In genomic region chr13:87166348-87166747, GRCh38 we compare ENCODE assay signal across 34 cellular contexts.
"Had no signal": no experiment of that assay in that cellular context is flagged by ENCODE, and none has a peak within 500 bp of the region (broad histone marks: within the 10 kb centered on the region; RNA-seq: fewer than 3 reads in every experiment).

No MANE protein-coding gene starts in this region.

- H3K36me3 Mint-ChIP-seq: activated CD4-positive, alpha-beta memory T cell treated with anti-CD3 and anti-CD28 coated beads for 36 hours; activated naive CD4-positive, alpha-beta T cell treated with anti-CD3 and anti-CD28 coated beads, Interleukin-2, amount 10 ng/mL, durations not matched to agents 7 days and 5 days; activated naive CD4-positive, alpha-beta T cell treated with anti-CD3 and anti-CD28 coated beads, Interleukin-2, amount 50 U/mL, for 24 hours; activated naive CD8-positive, alpha-beta T cell; activated naive CD8-positive, alpha-beta T cell treated with anti-CD3 and anti-CD28 coated beads, Interleukin-2, amount 10 ng/mL, durations not matched to agents 7 days and 5 days; brain had no signal

- H3K4me1 ChIP-seq: ascending aorta had no signal

- H3K27me3 ChIP-seq: ascending aorta, cardiac muscle cell had no signal

- H3K27me3 Mint-ChIP-seq: activated B cell treated with CpG ODN at 0.5 μM for 24 hours; activated CD4-positive, alpha-beta memory T cell treated with anti-CD3 and anti-CD28 coated beads for 36 hours; activated CD4-positive, alpha-beta T cell treated with anti-CD3 and anti-CD28 coated beads, Interleukin-2, amount 10 ng/mL, durations not matched to agents 24 days and 14 days; activated CD8-positive, alpha-beta T cell treated with anti-CD3 and anti-CD28 coated beads for 36 hours; activated naive CD4-positive, alpha-beta T cell treated with anti-CD3 and anti-CD28 coated beads, Interleukin-2, amount 10 ng/mL, durations not matched to agents 7 days and 5 days; activated naive CD4-positive, alpha-beta T cell treated with anti-CD3 and anti-CD28 coated beads, Interleukin-2, amount 50 U/mL, for 24 hours; activated naive CD8-positive, alpha-beta T cell; activated naive CD8-positive, alpha-beta T cell treated with anti-CD3 and anti-CD28 coated beads, Interleukin-2, amount 10 ng/mL, durations not matched to agents 7 days and 5 days; activated naive CD8-positive, alpha-beta T cell treated with anti-CD3 and anti-CD28 coated beads, Interleukin-2, amount 50 U/mL, for 24 hours; activated T-helper 17 cell treated with anti-CD3 and anti-CD28 coated beads, Interleukin-2, amount 50 U/mL, for 72 hours; brain; central memory CD8-positive, alpha-beta T cell had no signal

- ATAC-seq: activated CD8-positive, alpha-beta T cell treated with anti-CD3 and anti-CD28 coated beads for 36 hours; activated naive CD8-positive, alpha-beta T cell treated with anti-CD3 and anti-CD28 coated beads, Interleukin-2, amount 50 U/mL, for 24 hours; activated T-cell treated with anti-CD3 and anti-CD28 coated beads, Interleukin-2, amount 50 U/mL, for 4 hours; activated T-cell treated with anti-CD3 and anti-CD28 coated beads, Interleukin-2, amount 50 U/mL, for 72 hours; activated T-helper 17 cell treated with anti-CD3 and anti-CD28 coated beads, Interleukin-2, amount 50 U/mL, for 72 hours had no signal

- H3K4me1 Mint-ChIP-seq: activated B cell treated with CpG ODN at 0.5 μM for 24 hours; activated CD4-positive, alpha-beta T cell treated with anti-CD3 and anti-CD28 coated beads, Interleukin-2, amount 10 ng/mL, durations not matched to agents 24 days and 14 days; activated naive CD4-positive, alpha-beta T cell treated with anti-CD3 and anti-CD28 coated beads, Interleukin-2, amount 10 ng/mL, durations not matched to agents 7 days and 5 days; activated naive CD4-positive, alpha-beta T cell treated with anti-CD3 and anti-CD28 coated beads, Interleukin-2, amount 50 U/mL, for 24 hours; activated naive CD8-positive, alpha-beta T cell treated with anti-CD3 and anti-CD28 coated beads, Interleukin-2, amount 10 ng/mL, durations not matched to agents 7 days and 5 days; activated naive CD8-positive, alpha-beta T cell treated with anti-CD3 and anti-CD28 coated beads, Interleukin-2, amount 50 U/mL, for 24 hours; activated T-helper 17 cell treated with anti-CD3 and anti-CD28 coated beads, Interleukin-2, amount 50 U/mL, for 72 hours; brain; central memory CD8-positive, alpha-beta T cell had no signal

- H3K27ac ChIP-seq: ascending aorta, cardiac muscle cell, VCaP had no signal

- DNase-seq: activated B cell treated with CpG ODN at 0.5 μM for 24 hours; activated CD4-positive, alpha-beta memory T cell treated with anti-CD3 and anti-CD28 coated beads for 36 hours; activated CD4-positive, alpha-beta T cell treated with anti-CD3 and anti-CD28 coated beads for 4 hours; activated CD4-positive, alpha-beta T cell treated with anti-CD3 and anti-CD28 coated beads, Interleukin-2, amount 10 ng/mL, durations not matched to agents 24 days and 14 days; activated CD4-positive, alpha-beta T cell treated with anti-CD3 and anti-CD28 coated beads, Interleukin-2, amount 50 U/mL, for 1 hour; activated CD4-positive, alpha-beta T cell treated with anti-CD3 and anti-CD28 coated beads, Interleukin-2, amount 50 U/mL, for 4 hours; activated CD4-positive, CD25-positive, alpha-beta regulatory T cell treated with anti-CD3 and anti-CD28 coated beads, Interleukin-2, amount 50 U/mL, for 72 hours; activated CD8-positive, alpha-beta memory T cell treated with anti-CD3 and anti-CD28 coated beads, Interleukin-2, amount 50 U/mL, for 4 hours; activated CD8-positive, alpha-beta T cell treated with anti-CD3 and anti-CD28 coated beads for 36 hours; activated effector memory CD4-positive, alpha-beta T cell treated with anti-CD3 and anti-CD28 coated beads, Interleukin-2, amount 50 U/mL, for 16 hours; activated naive CD4-positive, alpha-beta T cell treated with anti-CD3 and anti-CD28 coated beads, Interleukin-2, amount 10 ng/mL, durations not matched to agents 7 days and 5 days; activated naive CD4-positive, alpha-beta T cell treated with Interleukin-2 at 50 U/mL for 16 hours; activated naive CD8-positive, alpha-beta T cell treated with anti-CD3 and anti-CD28 coated beads, Interleukin-2, amount 10 ng/mL, durations not matched to agents 7 days and 5 days; activated naive CD8-positive, alpha-beta T cell treated with anti-CD3 and anti-CD28 coated beads, Interleukin-2, amount 50 U/mL, for 24 hours; activated T-cell treated with anti-CD3 and anti-CD28 coated beads for 4 hours; activated T-cell treated with anti-CD3 and anti-CD28 coated beads, Interleukin-2, amount 50 U/mL, for 1 hour; activated T-cell treated with anti-CD3 and anti-CD28 coated beads, Interleukin-2, amount 50 U/mL, for 4 hours; activated T-cell treated with anti-CD3 and anti-CD28 coated beads, Interleukin-2, amount 50 U/mL, for 72 hours; amygdala; anterior cingulate cortex; caudate nucleus; T-helper 2 cell; T-helper 9 cell had no signal

- H3K36me3 ChIP-seq: ascending aorta, cardiac muscle cell had no signal

- H3K4me3 Mint-ChIP-seq: activated B cell treated with CpG ODN at 0.5 μM for 24 hours; activated CD4-positive, alpha-beta memory T cell treated with anti-CD3 and anti-CD28 coated beads for 36 hours; activated CD4-positive, alpha-beta T cell treated with anti-CD3 and anti-CD28 coated beads, Interleukin-2, amount 10 ng/mL, durations not matched to agents 24 days and 14 days; activated CD8-positive, alpha-beta T cell treated with anti-CD3 and anti-CD28 coated beads for 36 hours; activated naive CD4-positive, alpha-beta T cell treated with anti-CD3 and anti-CD28 coated beads, Interleukin-2, amount 10 ng/mL, durations not matched to agents 7 days and 5 days; activated naive CD4-positive, alpha-beta T cell treated with anti-CD3 and anti-CD28 coated beads, Interleukin-2, amount 50 U/mL, for 24 hours; activated naive CD8-positive, alpha-beta T cell; activated naive CD8-positive, alpha-beta T cell treated with anti-CD3 and anti-CD28 coated beads, Interleukin-2, amount 10 ng/mL, durations not matched to agents 7 days and 5 days; activated naive CD8-positive, alpha-beta T cell treated with anti-CD3 and anti-CD28 coated beads, Interleukin-2, amount 50 U/mL, for 24 hours; activated T-cell treated with anti-CD3 and anti-CD28 coated beads, Interleukin-2, amount 50 U/mL, for 4 hours; activated T-cell treated with anti-CD3 and anti-CD28 coated beads, Interleukin-2, amount 50 U/mL, for 72 hours; activated T-helper 1 cell treated with anti-CD3 and anti-CD28 coated beads, Interleukin-12 subunit alpha, Interleukin-12 subunit beta, Interleukin-2, Interleukin-4 antibody, amounts not matched to agents 30 ng/mL and 10 ng/mL and 1 ng/mL, durations not matched to agents 14 hours and 24 hours and 36 hours; activated T-helper 17 cell treated with anti-CD3 and anti-CD28 coated beads, Interleukin-2, amount 50 U/mL, for 72 hours; brain; central memory CD8-positive, alpha-beta T cell; T-helper 1 cell treated with Interleukin-12 subunit alpha and Interleukin-12 subunit beta and Interleukin-4 antibody, amounts not matched to agents 30 μg/mL and 1 μg/mL, for 36 hours; T-helper 2 cell treated with Interferon-gamma antibody and Interleukin-4, amounts not matched to agents 5 μg/mL and 100 μg/mL, for 36 hours had no signal

- H3K4me3 ChIP-seq: ascending aorta, cardiac muscle cell had no signal

- H3K27ac Mint-ChIP-seq: activated B cell treated with CpG ODN at 0.5 μM for 24 hours; activated CD4-positive, alpha-beta memory T cell treated with anti-CD3 and anti-CD28 coated beads for 36 hours; activated CD4-positive, alpha-beta T cell treated with anti-CD3 and anti-CD28 coated beads, Interleukin-2, amount 10 ng/mL, durations not matched to agents 24 days and 14 days; activated CD8-positive, alpha-beta T cell treated with anti-CD3 and anti-CD28 coated beads for 36 hours; activated naive CD4-positive, alpha-beta T cell treated with anti-CD3 and anti-CD28 coated beads, Interleukin-2, amount 10 ng/mL, durations not matched to agents 7 days and 5 days; activated naive CD4-positive, alpha-beta T cell treated with anti-CD3 and anti-CD28 coated beads, Interleukin-2, amount 50 U/mL, for 24 hours; activated naive CD8-positive, alpha-beta T cell; activated naive CD8-positive, alpha-beta T cell treated with anti-CD3 and anti-CD28 coated beads, Interleukin-2, amount 10 ng/mL, durations not matched to agents 7 days and 5 days; activated naive CD8-positive, alpha-beta T cell treated with anti-CD3 and anti-CD28 coated beads, Interleukin-2, amount 50 U/mL, for 24 hours; activated T-cell treated with anti-CD3 and anti-CD28 coated beads, Interleukin-2, amount 50 U/mL, for 72 hours; activated T-helper 1 cell treated with anti-CD3 and anti-CD28 coated beads, Interleukin-12 subunit alpha, Interleukin-12 subunit beta, Interleukin-2, Interleukin-4 antibody, amounts not matched to agents 30 ng/mL and 10 ng/mL and 1 ng/mL, durations not matched to agents 14 hours and 24 hours and 36 hours; activated T-helper 17 cell treated with anti-CD3 and anti-CD28 coated beads, Interleukin-2, amount 50 U/mL, for 72 hours; brain; T-helper 1 cell treated with Interleukin-12 subunit alpha and Interleukin-12 subunit beta and Interleukin-4 antibody, amounts not matched to agents 30 μg/mL and 1 μg/mL, for 36 hours; T-helper 2 cell treated with Interferon-gamma antibody and Interleukin-4, amounts not matched to agents 5 μg/mL and 100 μg/mL, for 36 hours had no signal
